Comparison of ENCODE assay signal across 8 cellular contexts in genomic region chr3:124761250-124761796, GRCh38. TPM values are rescaled to one million over a fixed set of nuclear protein-coding genes. Genes with fewer than 3 reads are reported as not detected.
A peak's percentile ranks its signal among the peaks of the same experiment; 100 is the strongest.
DNase-seq lines count a peak whose midpoint lies in the region; ATAC-seq, FAIRE-seq and TF ChIP-seq lines count a peak whose summit lies in the region.

No MANE protein-coding gene starts in this region.

- POLR2A ChIA-PET in activated CD4-positive, alpha-beta memory T cell treated with anti-CD3 and anti-CD28 coated beads for 36 hours (lab: Charles Lee): no interaction called here

- no peaks in the 10 kb centered on the region for H3K27me3 Mint-ChIP-seq in activated CD4-positive, alpha-beta memory T cell treated with anti-CD3 and anti-CD28 coated beads for 36 hours

- TF ChIP-seq CTCF in D721Med (IDR thresholded peaks at IDR 0.05; ENCODE audit: insufficient read depth, missing control alignments): peak; percentile 92

- no peaks in the 10 kb centered on the region for H3K36me3 Mint-ChIP-seq in activated CD4-positive, alpha-beta memory T cell treated with anti-CD3 and anti-CD28 coated beads for 36 hours

- H3K4me1 Mint-ChIP-seq in activated CD4-positive, alpha-beta memory T cell treated with anti-CD3 and anti-CD28 coated beads for 36 hours (ENCODE audit: low read depth): peaks cover 3% of the 10 kb centered on the region

- peak overlapping the region; percentile 28 for H3K4me3 Mint-ChIP-seq in activated CD4-positive, alpha-beta memory T cell treated with anti-CD3 and anti-CD28 coated beads for 36 hours

- CTCF ChIA-PET in activated CD4-positive, alpha-beta memory T cell treated with anti-CD3 and anti-CD28 coated beads for 36 hours (lab: Charles Lee): interaction anchor here (0.6 to 7.9 kb wide), 42 partner anchors 10 to 824 kb away, joined by 3 to 285 read pairs (median 4); partner anchors contain the start of genes MUC13 and UMPS

- no peaks in the 10 kb centered on the region for H3K9me3 Mint-ChIP-seq in activated CD4-positive, alpha-beta memory T cell treated with anti-CD3 and anti-CD28 coated beads for 36 hours

- ATAC-seq in HG03095 (IDR thresholded peaks at IDR 0.05; ENCODE audit: unreplicated experiment) (peak; percentile 57), HG03565 (IDR thresholded peaks at IDR 0.05; ENCODE audit: unreplicated experiment) (no peak)

- H3K27ac Mint-ChIP-seq in activated CD4-positive, alpha-beta memory T cell treated with anti-CD3 and anti-CD28 coated beads for 36 hours: no peak overlapping the region

- peak; percentile 61 for FAIRE-seq in D721Med (lab: Jason Lieb, UNC)

- DNase-seq in D721Med (ENCODE audit: insufficient read length, low spot score): peak; percentile 61
- DNase-seq in NCI-H748 treated with DMSO at 0.1 percent for 48 hours (lab: John Stamatoyannopoulos, UW): peak; percentile 30
- peak; percentile 83 for DNase-seq in activated CD4-positive, alpha-beta memory T cell treated with anti-CD3 and anti-CD28 coated beads for 36 hours
- peak; percentile 82 for DNase-seq in ecto neural progenitor cell (ENCODE audit: low spot score)
- peak; percentile 82 to 85 for DNase-seq in lung microvascular endothelial cell (ENCODE audit: low read depth in 2 of 2)
- peak; percentile 43 to 74 (median 58) for DNase-seq in stimulated activated CD4-positive, alpha-beta T cell treated with anti-CD3 and anti-CD28 coated beads, TNF-alpha, amount 100 ng/mL, for 48 hours (ENCODE audit: low read depth in 3 of 3)

- intact Hi-C loops in activated CD4-positive, alpha-beta memory T cell treated with anti-CD3 and anti-CD28 coated beads for 36 hours (cut with micrococcal nuclease): loop anchor here (1.0 to 5.0 kb wide), 2 partner anchors 140 to 676 kb away; no protein-coding TSS in a partner anchor

RNA-seq across cellular contexts. Expression of gene UMPS, which starts 31.1 kb away (rescaled TPM):
- total RNA-seq in activated CD4-positive, alpha-beta memory T cell treated with anti-CD3 and anti-CD28 coated beads for 36 hours: 10 to 100 TPM; 40.9 to 48.1 TPM
- 15.3 and 18.1 TPM in 2 replicates for total RNA-seq in lung microvascular endothelial cell

Comparison
In these comparisons a context has a peak if more than half of its experiments do, and no peak if none do; other contexts are left out.
1. DNase-seq: peak in every context shown above with its lines; median percentile 84 in lung microvascular endothelial cell; 83 in activated CD4-positive, alpha-beta memory T cell treated with anti-CD3 and anti-CD28 coated beads for 36 hours; 82 in ecto neural progenitor cell; 61 in D721Med; 58 in stimulated activated CD4-positive, alpha-beta T cell treated with anti-CD3 and anti-CD28 coated beads, TNF-alpha, amount 100 ng/mL, for 48 hours; 30 in NCI-H748 treated with DMSO at 0.1 percent for 48 hours.